ENCODE assay signal across 13 cellular contexts in genomic region chr20:48159156-48159971, GRCh38.
"Had no signal": no experiment of that assay in that cellular context is flagged by ENCODE, and none has a peak within 500 bp of the region (broad histone marks: within the 10 kb centered on the region; RNA-seq: fewer than 3 reads in every experiment).

No MANE protein-coding gene starts in this region.

- ATAC-seq: activated CD4-positive, alpha-beta T cell treated with anti-CD3 and anti-CD28 coated beads for 36 hours; left lobe of liver; WTC11 had no signal

- FAIRE-seq: kidney had no signal

- DNase-seq: activated CD4-positive, alpha-beta memory T cell treated with anti-CD3 and anti-CD28 coated beads for 36 hours; activated CD4-positive, alpha-beta T cell treated with anti-CD3 and anti-CD28 coated beads for 36 hours; activated T-cell treated with anti-CD3 and anti-CD28 coated beads for 4 hours; foreskin fibroblast; hippocampal formation; kidney; nephron progenitor cell; stimulated activated CD4-positive, alpha-beta T cell treated with anti-CD3 and anti-CD28 coated beads, Interleukin-1b, Interleukin-23, amount 100 ng/mL, for 48 hours; stimulated activated CD8-positive, alpha-beta memory T cell treated with anti-CD3 and anti-CD28 coated beads, Interleukin-4, amount 100 ng/mL, for 48 hours; stimulated activated naive CD4-positive, alpha-beta T cell; thyroid gland had no signal
